In the genomic region with DNA sequence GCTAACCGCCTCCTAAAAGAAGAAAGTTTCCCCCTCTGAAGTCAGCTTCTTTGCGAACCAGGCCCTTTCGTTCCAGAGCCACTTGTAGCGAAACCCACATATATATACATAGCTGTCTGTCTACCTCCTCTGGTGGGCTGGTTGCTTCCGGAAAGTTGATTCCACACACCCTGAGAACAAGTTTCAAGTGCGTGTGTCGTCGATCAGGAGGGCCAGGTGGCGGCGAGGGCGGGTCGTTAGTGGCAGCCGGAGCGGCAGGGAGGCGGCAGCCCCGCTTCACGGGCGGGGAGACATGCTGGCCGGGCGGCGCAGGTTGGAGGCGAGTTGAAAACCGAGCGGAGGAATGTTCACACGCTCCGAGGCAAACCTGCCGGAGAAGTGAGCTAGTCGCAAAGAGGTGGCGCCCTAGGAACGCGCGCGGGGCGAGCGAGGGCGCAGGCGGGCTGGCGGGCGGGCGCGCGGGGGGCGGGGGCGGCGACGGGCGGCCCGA, we compare ENCODE assay signal across 1 cellular context.
TF ChIP-seq lines count a peak whose summit lies in the region.

No MANE protein-coding gene starts in this region.

TF ChIP-seq in GM12878, 131 proteins besides CTCF, POLR2A, EP300 and RAD21 (continued from another document):
- TF ChIP-seq, protein P1, sequence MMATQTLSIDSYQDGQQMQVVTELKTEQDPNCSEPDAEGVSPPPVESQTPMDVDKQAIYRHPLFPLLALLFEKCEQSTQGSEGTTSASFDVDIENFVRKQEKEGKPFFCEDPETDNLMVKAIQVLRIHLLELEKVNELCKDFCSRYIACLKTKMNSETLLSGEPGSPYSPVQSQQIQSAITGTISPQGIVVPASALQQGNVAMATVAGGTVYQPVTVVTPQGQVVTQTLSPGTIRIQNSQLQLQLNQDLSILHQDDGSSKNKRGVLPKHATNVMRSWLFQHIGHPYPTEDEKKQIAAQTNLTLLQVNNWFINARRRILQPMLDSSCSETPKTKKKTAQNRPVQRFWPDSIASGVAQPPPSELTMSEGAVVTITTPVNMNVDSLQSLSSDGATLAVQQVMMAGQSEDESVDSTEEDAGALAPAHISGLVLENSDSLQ (IDR thresholded peaks at IDR 0.05), result peak; percentile 52
- TF ChIP-seq TCF12 (IDR thresholded peaks at IDR 0.05; ENCODE audit: low read depth, low read length), result 0 out of 2 replicates have a peak, but pooled peaks have one; percentile 43
- TF ChIP-seq, protein P2, sequence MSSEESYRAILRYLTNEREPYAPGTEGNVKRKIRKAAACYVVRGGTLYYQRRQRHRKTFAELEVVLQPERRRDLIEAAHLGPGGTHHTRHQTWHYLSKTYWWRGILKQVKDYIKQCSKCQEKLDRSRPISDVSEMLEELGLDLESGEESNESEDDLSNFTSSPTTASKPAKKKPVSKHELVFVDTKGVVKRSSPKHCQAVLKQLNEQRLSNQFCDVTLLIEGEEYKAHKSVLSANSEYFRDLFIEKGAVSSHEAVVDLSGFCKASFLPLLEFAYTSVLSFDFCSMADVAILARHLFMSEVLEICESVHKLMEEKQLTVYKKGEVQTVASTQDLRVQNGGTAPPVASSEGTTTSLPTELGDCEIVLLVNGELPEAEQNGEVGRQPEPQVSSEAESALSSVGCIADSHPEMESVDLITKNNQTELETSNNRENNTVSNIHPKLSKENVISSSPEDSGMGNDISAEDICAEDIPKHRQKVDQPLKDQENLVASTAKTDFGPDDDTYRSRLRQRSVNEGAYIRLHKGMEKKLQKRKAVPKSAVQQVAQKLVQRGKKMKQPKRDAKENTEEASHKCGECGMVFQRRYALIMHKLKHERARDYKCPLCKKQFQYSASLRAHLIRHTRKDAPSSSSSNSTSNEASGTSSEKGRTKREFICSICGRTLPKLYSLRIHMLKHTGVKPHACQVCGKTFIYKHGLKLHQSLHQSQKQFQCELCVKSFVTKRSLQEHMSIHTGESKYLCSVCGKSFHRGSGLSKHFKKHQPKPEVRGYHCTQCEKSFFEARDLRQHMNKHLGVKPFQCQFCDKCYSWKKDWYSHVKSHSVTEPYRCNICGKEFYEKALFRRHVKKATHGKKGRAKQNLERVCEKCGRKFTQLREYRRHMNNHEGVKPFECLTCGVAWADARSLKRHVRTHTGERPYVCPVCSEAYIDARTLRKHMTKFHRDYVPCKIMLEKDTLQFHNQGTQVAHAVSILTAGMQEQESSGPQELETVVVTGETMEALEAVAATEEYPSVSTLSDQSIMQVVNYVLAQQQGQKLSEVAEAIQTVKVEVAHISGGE (CRISPR knock-in tag; IDR thresholded peaks at IDR 0.05), result no peak
- TF ChIP-seq, protein P3, sequence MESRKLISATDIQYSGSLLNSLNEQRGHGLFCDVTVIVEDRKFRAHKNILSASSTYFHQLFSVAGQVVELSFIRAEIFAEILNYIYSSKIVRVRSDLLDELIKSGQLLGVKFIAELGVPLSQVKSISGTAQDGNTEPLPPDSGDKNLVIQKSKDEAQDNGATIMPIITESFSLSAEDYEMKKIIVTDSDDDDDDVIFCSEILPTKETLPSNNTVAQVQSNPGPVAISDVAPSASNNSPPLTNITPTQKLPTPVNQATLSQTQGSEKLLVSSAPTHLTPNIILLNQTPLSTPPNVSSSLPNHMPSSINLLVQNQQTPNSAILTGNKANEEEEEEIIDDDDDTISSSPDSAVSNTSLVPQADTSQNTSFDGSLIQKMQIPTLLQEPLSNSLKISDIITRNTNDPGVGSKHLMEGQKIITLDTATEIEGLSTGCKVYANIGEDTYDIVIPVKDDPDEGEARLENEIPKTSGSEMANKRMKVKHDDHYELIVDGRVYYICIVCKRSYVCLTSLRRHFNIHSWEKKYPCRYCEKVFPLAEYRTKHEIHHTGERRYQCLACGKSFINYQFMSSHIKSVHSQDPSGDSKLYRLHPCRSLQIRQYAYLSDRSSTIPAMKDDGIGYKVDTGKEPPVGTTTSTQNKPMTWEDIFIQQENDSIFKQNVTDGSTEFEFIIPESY (IDR thresholded peaks at IDR 0.05), result no peak
- TF ChIP-seq TCF3 (IDR thresholded peaks at IDR 0.05; ENCODE audit: borderline replicate concordance, insufficient read depth, low read depth, low read length), result peak; percentile 78
- 0 out of 2 replicates have a peak, but pooled peaks have one; percentile 45 for TF ChIP-seq CBX5 (IDR thresholded peaks at IDR 0.05; ENCODE audit: low read depth)
- TF ChIP-seq, protein P4, sequence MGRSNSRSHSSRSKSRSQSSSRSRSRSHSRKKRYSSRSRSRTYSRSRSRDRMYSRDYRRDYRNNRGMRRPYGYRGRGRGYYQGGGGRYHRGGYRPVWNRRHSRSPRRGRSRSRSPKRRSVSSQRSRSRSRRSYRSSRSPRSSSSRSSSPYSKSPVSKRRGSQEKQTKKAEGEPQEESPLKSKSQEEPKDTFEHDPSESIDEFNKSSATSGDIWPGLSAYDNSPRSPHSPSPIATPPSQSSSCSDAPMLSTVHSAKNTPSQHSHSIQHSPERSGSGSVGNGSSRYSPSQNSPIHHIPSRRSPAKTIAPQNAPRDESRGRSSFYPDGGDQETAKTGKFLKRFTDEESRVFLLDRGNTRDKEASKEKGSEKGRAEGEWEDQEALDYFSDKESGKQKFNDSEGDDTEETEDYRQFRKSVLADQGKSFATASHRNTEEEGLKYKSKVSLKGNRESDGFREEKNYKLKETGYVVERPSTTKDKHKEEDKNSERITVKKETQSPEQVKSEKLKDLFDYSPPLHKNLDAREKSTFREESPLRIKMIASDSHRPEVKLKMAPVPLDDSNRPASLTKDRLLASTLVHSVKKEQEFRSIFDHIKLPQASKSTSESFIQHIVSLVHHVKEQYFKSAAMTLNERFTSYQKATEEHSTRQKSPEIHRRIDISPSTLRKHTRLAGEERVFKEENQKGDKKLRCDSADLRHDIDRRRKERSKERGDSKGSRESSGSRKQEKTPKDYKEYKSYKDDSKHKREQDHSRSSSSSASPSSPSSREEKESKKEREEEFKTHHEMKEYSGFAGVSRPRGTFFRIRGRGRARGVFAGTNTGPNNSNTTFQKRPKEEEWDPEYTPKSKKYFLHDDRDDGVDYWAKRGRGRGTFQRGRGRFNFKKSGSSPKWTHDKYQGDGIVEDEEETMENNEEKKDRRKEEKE (IDR thresholded peaks at IDR 0.05), result no peak
